In genomic region chr6:132512342-132512637, GRCh38 we compare ENCODE assay signal across 8 cellular contexts. TPM values are rescaled to one million over a fixed set of nuclear protein-coding genes. Genes with fewer than 3 reads are reported as not detected.
DNase-seq lines count a peak whose midpoint lies in the region; ATAC-seq and TF ChIP-seq lines count a peak whose summit lies in the region.

No MANE protein-coding gene starts in this region.

- peak overlapping the region; percentile 89 to 90 for H3K27ac ChIP-seq in right atrium auricular region
- peak overlapping the region; percentile 76 for H3K27ac ChIP-seq in brain microvascular endothelial cell

- no peaks in the 10 kb centered on the region for H3K36me3 ChIP-seq in right atrium auricular region
- no peaks in the 10 kb centered on the region for H3K36me3 ChIP-seq in brain microvascular endothelial cell (replicated peaks)

- peak overlapping the region; percentile 91 for H3K27ac Mint-ChIP-seq in mesothelial cell of epicardium

- peak overlapping the region; percentile 82 for H3K4me3 Mint-ChIP-seq in mesothelial cell of epicardium

- peaks cover 5% of the 10 kb centered on the region for H3K9me3 Mint-ChIP-seq in mesothelial cell of epicardium

- H3K27me3 ChIP-seq in right atrium auricular region: no peaks in the 10 kb centered on the region
- no peaks in the 10 kb centered on the region for H3K27me3 ChIP-seq in brain microvascular endothelial cell (replicated peaks)

- no peak for DNase-seq in right atrium auricular region (ENCODE audit: low spot score)
- no peak for DNase-seq in Right ventricle myocardium superior
- DNase-seq in brain microvascular endothelial cell: no peak
- no peak for DNase-seq in mesothelial cell of epicardium (ENCODE audit: low spot score in 2 of 2, unreplicated experiment in 2 of 2)
- no peak for DNase-seq in NCI-H1436 (lab: John Stamatoyannopoulos, UW)
- DNase-seq in stimulated activated naive CD4-positive, alpha-beta T cell treated with Interleukin-2 at 50 U/mL for 16 hours (lab: John Stamatoyannopoulos, UW): no peak

- H3K27me3 Mint-ChIP-seq in mesothelial cell of epicardium (ENCODE audit: low read depth): peaks cover 17% of the 10 kb centered on the region

- in situ Hi-C loops in brain microvascular endothelial cell (cut with HindIII; ENCODE audit: low pct_ligation_motif_present, low sequenced_read_pairs): no loop called here

- no peaks in the 10 kb centered on the region for H3K9me3 ChIP-seq in right atrium auricular region

- ATAC-seq in Right ventricle myocardium superior (ENCODE audit: poor library complexity) (no peak), GM21528 (IDR thresholded peaks at IDR 0.05; ENCODE audit: low FRiP score, unreplicated experiment) (no peak), HG03342 (IDR thresholded peaks at IDR 0.05; ENCODE audit: unreplicated experiment) (no peak)

- peaks cover 30% of the 10 kb centered on the region for H3K4me1 Mint-ChIP-seq in mesothelial cell of epicardium

- peaks cover 0 to 42% of the 10 kb centered on the region in 2 donors for H3K4me1 ChIP-seq in right atrium auricular region

- H3K36me3 Mint-ChIP-seq in mesothelial cell of epicardium: peaks cover 15% of the 10 kb centered on the region

- H3K4me3 ChIP-seq in right atrium auricular region: peak overlapping the region; percentile 79 to 93
- peak overlapping the region; percentile 85 for H3K4me3 ChIP-seq in brain microvascular endothelial cell (ENCODE audit: low read depth, low read length)

- intact Hi-C loops in Right ventricle myocardium superior (cut with DNase I): loop anchor here (10.0 kb wide), 1 partner anchor 303 kb away; the partner anchor contains the start of gene RPS12

- TF ChIP-seq CTCF in right atrium auricular region (IDR thresholded peaks at IDR 0.05) (no peak), brain microvascular endothelial cell (IDR thresholded peaks at IDR 0.05; ENCODE audit: low read depth, low read length, missing control alignments) (no peak), mesothelial cell of epicardium (IDR thresholded peaks at IDR 0.05; ENCODE audit: unreplicated experiment) (no peak)

RNA-seq across cellular contexts. Expression of gene STX7, which starts 0.6 kb away (rescaled TPM):
- total RNA-seq in right atrium auricular region: 10 to 100 TPM; 27.0 to 39.9 TPM
- total RNA-seq in Right ventricle myocardium superior: 55.1 TPM
- 46.9 to 48.1 TPM (median 47.9 TPM) in 3 replicates for total RNA-seq in mesothelial cell of epicardium

RNA-seq across cellular contexts. Expression of gene TAAR9, which starts 25.8 kb away (rescaled TPM):
- not detected for total RNA-seq in right atrium auricular region
- not detected for total RNA-seq in Right ventricle myocardium superior
- not detected in 3 replicates for total RNA-seq in mesothelial cell of epicardium

RNA-seq across cellular contexts. Expression of gene TAAR8, which starts 40.2 kb away (rescaled TPM):
- not detected for total RNA-seq in right atrium auricular region
- not detected for total RNA-seq in Right ventricle myocardium superior
- total RNA-seq in mesothelial cell of epicardium: not detected in 3 replicates

RNA-seq across cellular contexts. Expression of gene TAAR6, which starts 57.8 kb away (rescaled TPM):
- total RNA-seq in right atrium auricular region: not detected
- total RNA-seq in Right ventricle myocardium superior: not detected
- not detected in 3 replicates for total RNA-seq in mesothelial cell of epicardium
